Comparison of ENCODE assay signal across 14 cellular contexts in the genomic region with DNA sequence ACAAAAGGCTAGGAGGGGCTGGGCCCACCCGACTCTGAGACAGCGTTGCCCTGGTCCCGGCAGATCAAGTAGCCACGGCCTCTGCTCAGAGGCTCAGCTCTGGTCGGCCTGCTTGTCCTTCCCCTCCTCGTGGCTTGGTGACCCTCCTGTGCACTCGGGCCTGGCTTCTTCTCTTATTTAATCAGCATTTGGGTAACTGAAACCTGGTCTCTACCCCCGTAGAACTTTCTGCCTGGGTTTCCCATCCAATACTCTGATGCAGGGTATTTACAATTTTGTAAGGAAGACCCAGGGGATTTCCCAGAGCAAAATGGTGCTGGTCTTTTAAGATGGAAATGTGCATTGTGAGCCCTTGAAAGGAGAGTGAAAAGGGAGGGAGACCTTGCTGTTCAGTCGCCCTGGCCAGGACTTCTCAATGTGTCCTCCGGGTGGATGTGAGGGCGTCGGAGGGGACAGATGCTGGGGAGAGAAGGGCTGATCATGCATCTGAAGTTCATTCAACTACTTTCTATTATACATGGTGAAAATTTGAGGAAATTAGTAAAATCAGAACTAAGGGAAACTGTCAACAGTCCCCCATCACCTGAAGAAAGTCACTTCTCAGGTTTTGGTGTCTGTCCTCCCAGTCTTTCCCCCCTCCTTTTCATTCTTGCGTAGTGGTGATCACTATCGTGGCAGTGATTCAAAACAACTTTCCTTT. TPM values are rescaled to one million over a fixed set of nuclear protein-coding genes. Genes with fewer than 3 reads are reported as not detected.
DNase-seq lines count a peak whose midpoint lies in the region; ATAC-seq lines count a peak whose summit lies in the region.
"Had no signal": no experiment of that assay in that cellular context is flagged by ENCODE, and none has a peak within 500 bp of the region (broad histone marks: within the 10 kb centered on the region; RNA-seq: fewer than 3 reads in every experiment).

No MANE protein-coding gene starts in this region.

- H2BK5ac ChIP-seq in neuronal stem cell (ENCODE audit: low read length), result no peak overlapping the region

- peaks cover 9 to 21% of the 10 kb centered on the region in 2 donors for H3K4me1 ChIP-seq in neuronal stem cell (ENCODE audit: control insufficient read depth in 2 of 2, insufficient read depth in 1 of 2, low read depth in 1 of 2, low read length in 2 of 2)
- H3K4me1 ChIP-seq: foreskin keratinocyte, pancreas had no signal

- H2BK15ac ChIP-seq in neuronal stem cell (ENCODE audit: low read length), result no peak overlapping the region

- DNase-seq in activated CD4-positive, alpha-beta T cell treated with anti-CD3 and anti-CD28 coated beads for 36 hours, result peak; percentile 41
- DNase-seq in activated CD4-positive, alpha-beta T cell treated with anti-CD3 and anti-CD28 coated beads for 1 hour, result no peak
- DNase-seq in neuronal stem cell (ENCODE audit: low spot score) (no peak), NCI-H187 treated with DMSO at 0.1 percent for 48 hours (lab: John Stamatoyannopoulos, UW) (no peak), anterior cingulate cortex (lab: John Stamatoyannopoulos, UW) (no peak), left cardiac atrium (no peak)
- DNase-seq: 8988T; foreskin keratinocyte; GM23248; left lung; pancreas; stimulated activated CD4-positive, alpha-beta T cell treated with anti-CD3 and anti-CD28 coated beads, Interleukin-2, amount 100 ng/mL, for 24 hours had no signal

- no peak overlapping the region for H2AK5ac ChIP-seq in neuronal stem cell (ENCODE audit: low read depth, low read length)

- peak overlapping the region; percentile 90 for H2AFZ ChIP-seq in neuronal stem cell (ENCODE audit: low read length)
- H2AFZ ChIP-seq: GM23248 had no signal

- no peaks in the 10 kb centered on the region for H3K27me3 Mint-ChIP-seq in activated CD4-positive, alpha-beta T cell treated with anti-CD3 and anti-CD28 coated beads for 36 hours
- no peaks in the 10 kb centered on the region for H3K27me3 Mint-ChIP-seq in activated naive CD8-positive, alpha-beta T cell

- no peak overlapping the region for H3K9ac ChIP-seq in neuronal stem cell (ENCODE audit: low read depth, low read length, poor library complexity)
- H3K9ac ChIP-seq: GM23248 had no signal

- H3K27ac Mint-ChIP-seq in activated CD4-positive, alpha-beta T cell treated with anti-CD3 and anti-CD28 coated beads for 36 hours, result peak overlapping the region; percentile 60
- H3K27ac Mint-ChIP-seq in activated naive CD8-positive, alpha-beta T cell, result peak overlapping the region; percentile 79

- no peak overlapping the region for H2BK120ac ChIP-seq in neuronal stem cell (ENCODE audit: low read depth, low read length)

- no peak overlapping the region for H3K27ac ChIP-seq in neuronal stem cell (replicated peaks; ENCODE audit: low read length)
- H3K27ac ChIP-seq: foreskin keratinocyte, GM23248, left lung, pancreas had no signal

- H3K4me1 Mint-ChIP-seq in activated CD4-positive, alpha-beta T cell treated with anti-CD3 and anti-CD28 coated beads for 36 hours, result peaks cover 89% of the 10 kb centered on the region
- peaks cover 85% of the 10 kb centered on the region for H3K4me1 Mint-ChIP-seq in activated naive CD8-positive, alpha-beta T cell (ENCODE audit: low read depth)

- CTCF ChIA-PET in activated CD4-positive, alpha-beta T cell treated with anti-CD3 and anti-CD28 coated beads for 36 hours (lab: Charles Lee), result interaction anchor here (1.0 kb wide), 1 partner anchor 39 kb away, joined by 4 read pairs; no protein-coding TSS in a partner anchor

- intact Hi-C loops in activated CD4-positive, alpha-beta T cell treated with anti-CD3 and anti-CD28 coated beads for 36 hours (cut with DNase I, micrococcal nuclease), result loop anchor here (5.0 to 10.0 kb wide), 4 partner anchors 535 to 1143 kb away; a partner anchor contains a TSS
- intact Hi-C loops in left cardiac atrium (cut with DNase I), result no loop called here

- no peak overlapping the region for H3K23ac ChIP-seq in neuronal stem cell (ENCODE audit: low read depth, low read length, poor library complexity)

- peaks cover 21% of the 10 kb centered on the region for H3K36me3 Mint-ChIP-seq in activated CD4-positive, alpha-beta T cell treated with anti-CD3 and anti-CD28 coated beads for 36 hours (ENCODE audit: low read depth)
- H3K36me3 Mint-ChIP-seq in activated naive CD8-positive, alpha-beta T cell, result peaks cover 7% of the 10 kb centered on the region

- no peak overlapping the region for H3K4me2 ChIP-seq in neuronal stem cell (ENCODE audit: insufficient read depth, low read length, poor library complexity, severe bottlenecking)

- peaks cover 20% of the 10 kb centered on the region for H3K9me3 Mint-ChIP-seq in activated CD4-positive, alpha-beta T cell treated with anti-CD3 and anti-CD28 coated beads for 36 hours (ENCODE audit: low read depth)
- no peaks in the 10 kb centered on the region for H3K9me3 Mint-ChIP-seq in activated naive CD8-positive, alpha-beta T cell (ENCODE audit: low read depth)

- H3K9me3 ChIP-seq in neuronal stem cell (replicated peaks in 1 of 2; ENCODE audit: control insufficient read depth in 2 of 2, insufficient read depth in 1 of 2, low read depth in 1 of 2, low read length in 2 of 2), result peaks cover 2 to 26% of the 10 kb centered on the region in 2 donors
- H3K9me3 ChIP-seq: pancreas had no signal

- no peak overlapping the region for H3K4me3 Mint-ChIP-seq in activated CD4-positive, alpha-beta T cell treated with anti-CD3 and anti-CD28 coated beads for 36 hours
- H3K4me3 Mint-ChIP-seq in activated naive CD8-positive, alpha-beta T cell, result peak overlapping the region; percentile 10

- no peaks in the 10 kb centered on the region for H3K27me3 ChIP-seq in neuronal stem cell (ENCODE audit: control insufficient read depth in 3 of 3, insufficient read depth in 3 of 3, low read depth in 1 of 3, low read length in 3 of 3)
- H3K27me3 ChIP-seq: left lung, pancreas had no signal

- H3K4me3 ChIP-seq in neuronal stem cell (ENCODE audit: low read length in 2 of 2), result peak overlapping the region in 1 of 2 donors; percentile 28
- H3K4me3 ChIP-seq: GM23248, left lung, pancreas had no signal

- no peak overlapping the region for H2BK12ac ChIP-seq in neuronal stem cell (ENCODE audit: low read length)

- POLR2A ChIA-PET in activated CD4-positive, alpha-beta T cell treated with anti-CD3 and anti-CD28 coated beads for 36 hours (lab: Charles Lee), result no interaction called here

- no peak overlapping the region for H3K4ac ChIP-seq in neuronal stem cell (ENCODE audit: low read length)

- no peaks in the 10 kb centered on the region for H3K79me1 ChIP-seq in neuronal stem cell (ENCODE audit: low read depth, low read length)

- no peaks in the 10 kb centered on the region for H3K36me3 ChIP-seq in neuronal stem cell (replicated peaks in 1 of 2; ENCODE audit: control insufficient read depth in 2 of 2, insufficient read depth in 2 of 2, low read length in 2 of 2)
- H3K36me3 ChIP-seq: left lung, pancreas had no signal

- peak; percentile 64 for ATAC-seq in activated CD4-positive, alpha-beta T cell treated with anti-CD3 and anti-CD28 coated beads for 36 hours
- peak; percentile 40 for ATAC-seq in HG02759 (IDR thresholded peaks at IDR 0.05; ENCODE audit: unreplicated experiment)
- ATAC-seq in left cardiac atrium, result no peak
- ATAC-seq: foreskin keratinocyte, pancreas had no signal

- H4K91ac ChIP-seq in neuronal stem cell (ENCODE audit: low read depth, low read length, poor library complexity), result no peak overlapping the region

- peak overlapping the region; percentile 83 for H3K18ac ChIP-seq in neuronal stem cell (ENCODE audit: low read length)

- no CpG with 5 or more reads among the region's 14 CpGs for WGBS in neuronal stem cell (ENCODE audit: extremely low coverage in 2 of 2, insufficient read length in 2 of 2, insufficient replicate concordance in 1 of 2), 2 donors

- H4K8ac ChIP-seq in neuronal stem cell (ENCODE audit: low read depth, low read length), result peak overlapping the region; percentile 55

- no peak overlapping the region for H3K14ac ChIP-seq in neuronal stem cell (ENCODE audit: low read length)

RNA-seq across cellular contexts. Expression of a gene that starts 17.6 kb away (rescaled TPM):
- 1 to 10 TPM; 1.2 to 2.4 TPM for total RNA-seq in activated CD4-positive, alpha-beta T cell treated with anti-CD3 and anti-CD28 coated beads for 36 hours
- polyA plus RNA-seq in neuronal stem cell (2013, experiment 1 of 2), result 4.4 TPM
- polyA plus RNA-seq in neuronal stem cell (2013, experiment 2 of 2), result 4.3 TPM
- 10 to 100 TPM; 27.4 to 46.4 TPM for total RNA-seq in left cardiac atrium

Comparison
In these comparisons a context has a peak if more than half of its experiments do, and no peak if none do; other contexts are left out.
1. ATAC-seq: peak in activated CD4-positive, alpha-beta T cell treated with anti-CD3 and anti-CD28 coated beads for 36 hours (single experiment) and HG02759 (single experiment); none in left cardiac atrium (0 of 2).
2. RNA of a gene that starts 17.6 kb away (total RNA-seq): 27.4 to 46.4 TPM in left cardiac atrium; 1.2 to 2.4 TPM in activated CD4-positive, alpha-beta T cell treated with anti-CD3 and anti-CD28 coated beads for 36 hours; every median in the first group is over 4 times any median in the second.
3. intact Hi-C loops: an anchor here in activated CD4-positive, alpha-beta T cell treated with anti-CD3 and anti-CD28 coated beads for 36 hours (5.0 to 10.0 kb wide); none called in left cardiac atrium.